In genomic region chr1:61724721-61725694, GRCh38 we compare ENCODE assay signal across 1 cellular context.
TF ChIP-seq lines count a peak whose summit lies in the region.

TSS of gene TM2D1 (minus strand) at chr1:61725141. CDS start at chr1:61725120, 21 bp downstream.

TF ChIP-seq in HepG2, 621 proteins besides CTCF, POLR2A, EP300 and RAD21 (continued from another document and continues in another):
- TF ChIP-seq ZBTB4 (CRISPR knock-in tag; IDR thresholded peaks at IDR 0.05; ENCODE audit: borderline replicate concordance) (peak; percentile 58; the same call in 1 of the 2 replicates), ZNF275 (CRISPR knock-in tag; IDR thresholded peaks at IDR 0.05; ENCODE audit: borderline replicate concordance) (peak; percentile 87; the same call in 1 of the 2 replicates), HNF1A (IDR thresholded peaks at IDR 0.05; ENCODE audit: low read depth) (no peak), HNF1A (CRISPR knock-in tag; IDR thresholded peaks at IDR 0.05; ENCODE audit: borderline replicate concordance) (peak; percentile 61; the same call in 1 of the 2 replicates), ZSCAN12 (CRISPR knock-in tag; IDR thresholded peaks at IDR 0.05) (no peak), ZNF660 (CRISPR knock-in tag; IDR thresholded peaks at IDR 0.05; ENCODE audit: borderline replicate concordance, low read depth) (peak; percentile 72; the same call in 1 of the 2 replicates), THAP7 (CRISPR knock-in tag; IDR thresholded peaks at IDR 0.05) (peak; percentile 89; the same call in 1 of the 2 replicates), ZNF704 (CRISPR knock-in tag; IDR thresholded peaks at IDR 0.05; ENCODE audit: borderline replicate concordance) (peak; percentile 60), ZBTB7B (CRISPR knock-in tag; IDR thresholded peaks at IDR 0.05) (peak; percentile 26; the same call in 1 of the 2 replicates), HOXA5 (CRISPR knock-in tag; IDR thresholded peaks at IDR 0.05) (peak; percentile 43; the same call in 1 of the 2 replicates), ZNF235 (CRISPR knock-in tag; IDR thresholded peaks at IDR 0.05; ENCODE audit: borderline replicate concordance) (peak; percentile 99), ZBTB38 (CRISPR knock-in tag; IDR thresholded peaks at IDR 0.05) (peak; percentile 44; the same call in 1 of the 2 replicates), ZNF317 (CRISPR knock-in tag; IDR thresholded peaks at IDR 0.05) (peak; percentile 89; the same call in 1 of the 2 replicates), ZNF557 (CRISPR knock-in tag; IDR thresholded peaks at IDR 0.05) (no peak), ZNF225 (CRISPR knock-in tag; IDR thresholded peaks at IDR 0.05) (peak; percentile 92; the same call in 1 of the 2 replicates), ZNF879 (CRISPR knock-in tag; IDR thresholded peaks at IDR 0.05) (no peak), ZNF878 (CRISPR knock-in tag; IDR thresholded peaks at IDR 0.05) (peak; percentile 91), TRAFD1 (CRISPR knock-in tag; IDR thresholded peaks at IDR 0.05; ENCODE audit: borderline replicate concordance) (no peak), MTA1 (CRISPR knock-in tag; IDR thresholded peaks at IDR 0.05; ENCODE audit: borderline replicate concordance) (peak; percentile 84; the same call in 1 of the 2 replicates), FOXK2 (IDR thresholded peaks at IDR 0.05) (peak; percentile 8; the same call in 1 of the 2 replicates), MNT (IDR thresholded peaks at IDR 0.05) (no peak), ZFP91 (CRISPR knock-in tag; IDR thresholded peaks at IDR 0.05; ENCODE audit: borderline replicate concordance) (peak; percentile 100), BORCS8-MEF2B (CRISPR knock-in tag; IDR thresholded peaks at IDR 0.05) (peak; percentile 92), KLF13 (CRISPR knock-in tag; IDR thresholded peaks at IDR 0.05) (0 out of 2 replicates have a peak, but pooled peaks have one; percentile 45), ZNF160 (CRISPR knock-in tag; IDR thresholded peaks at IDR 0.05) (peak; percentile 63), HOMEZ (CRISPR knock-in tag; IDR thresholded peaks at IDR 0.05; ENCODE audit: low read depth) (0 out of 2 replicates have a peak, but pooled peaks have one; percentile 33), ZNF556 (CRISPR knock-in tag; IDR thresholded peaks at IDR 0.05; ENCODE audit: borderline replicate concordance) (peak; percentile 84; the same call in 1 of the 2 replicates), AGO1 (IDR thresholded peaks at IDR 0.05; ENCODE audit: low read depth, low read length, poor library complexity, severe bottlenecking) (peak; percentile 50), HNRNPL (IDR thresholded peaks at IDR 0.05; ENCODE audit: low read depth, low read length) (0 out of 2 replicates have a peak, but pooled peaks have one; percentile 41), HBP1 (CRISPR knock-in tag; IDR thresholded peaks at IDR 0.05; ENCODE audit: low read depth) (peak; percentile 93), ZXDC (CRISPR knock-in tag; IDR thresholded peaks at IDR 0.05) (peak; percentile 69; the same call in 1 of the 2 replicates), ZNF30 (CRISPR knock-in tag; IDR thresholded peaks at IDR 0.05) (peak; percentile 87; the same call in 1 of the 2 replicates)
